In the genomic region with DNA sequence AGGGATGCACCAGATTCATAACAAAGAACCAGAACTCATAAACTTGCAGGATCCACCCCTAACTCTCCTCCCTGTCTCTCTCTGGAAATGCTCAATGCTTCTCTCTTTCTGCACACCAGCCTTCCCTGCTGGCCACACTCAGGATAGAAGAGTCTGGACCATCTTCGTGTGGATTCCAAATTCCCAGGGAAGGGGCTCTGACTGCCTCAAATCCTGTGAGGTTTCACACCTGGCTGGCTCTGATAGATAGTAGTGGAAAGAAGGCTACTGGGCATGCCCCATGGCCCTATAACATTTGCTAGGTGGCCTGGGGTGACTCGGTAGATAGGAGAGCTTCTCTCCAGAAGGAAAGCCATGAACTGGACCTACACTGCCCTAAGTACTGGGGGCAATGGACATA, we compare ENCODE assay signal across 1 cellular context.
TF ChIP-seq lines count a peak whose summit lies in the region.

No MANE protein-coding gene starts in this region.

TF ChIP-seq in H1, 55 proteins besides CTCF, POLR2A, EP300 and RAD21 (continued from another document):
- no peak for TF ChIP-seq GABPA (IDR thresholded peaks at IDR 0.05; ENCODE audit: borderline replicate concordance, insufficient read depth, low read length)
- no peak for TF ChIP-seq POU5F1 (IDR thresholded peaks at IDR 0.05; ENCODE audit: low read depth, low read length)
- no peak for TF ChIP-seq SUZ12 (IDR thresholded peaks at IDR 0.05; ENCODE audit: low read length)
- TF ChIP-seq SIRT6 (IDR thresholded peaks at IDR 0.05; ENCODE audit: low read length), result no peak
- TF ChIP-seq BCL11A (IDR thresholded peaks at IDR 0.05; ENCODE audit: low read depth in 2 of 2, low read length in 2 of 2), result no peak
- no peak for TF ChIP-seq HDAC6 (IDR thresholded peaks at IDR 0.05; ENCODE audit: low read depth, low read length)
- TF ChIP-seq, protein P1, sequence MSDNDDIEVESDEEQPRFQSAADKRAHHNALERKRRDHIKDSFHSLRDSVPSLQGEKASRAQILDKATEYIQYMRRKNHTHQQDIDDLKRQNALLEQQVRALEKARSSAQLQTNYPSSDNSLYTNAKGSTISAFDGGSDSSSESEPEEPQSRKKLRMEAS (IDR thresholded peaks at IDR 0.05), result no peak
- no peak for TF ChIP-seq HDAC2 (IDR thresholded peaks at IDR 0.05; ENCODE audit: borderline replicate concordance in 1 of 2, low read depth in 2 of 2, low read length in 2 of 2)
